Comparison of ENCODE assay signal across 32 cellular contexts in genomic region chr1:147491098-147491497, GRCh38.
"Had no signal": no experiment of that assay in that cellular context is flagged by ENCODE, and none has a peak within 500 bp of the region (broad histone marks: within the 10 kb centered on the region; RNA-seq: fewer than 3 reads in every experiment).

No MANE protein-coding gene starts in this region.

- H3K4me3 ChIP-seq: ascending aorta, breast epithelium, cardiac muscle cell, coronary artery, dorsolateral prefrontal cortex, esophagus squamous epithelium, gastroesophageal sphincter, heart right ventricle had no signal

- H3K27me3 Mint-ChIP-seq: activated T-cell treated with anti-CD3 and anti-CD28 coated beads, Interleukin-2, amount 50 U/mL, for 24 hours; brain had no signal

- H3K36me3 Mint-ChIP-seq: activated naive CD4-positive, alpha-beta T cell treated with anti-CD3 and anti-CD28 coated beads, Interleukin-2, amount 10 ng/mL, durations not matched to agents 7 days and 5 days; activated naive CD4-positive, alpha-beta T cell treated with anti-CD3 and anti-CD28 coated beads, Interleukin-2, amount 50 U/mL, for 72 hours; activated naive CD8-positive, alpha-beta T cell treated with anti-CD3 and anti-CD28 coated beads, Interleukin-2, amount 10 ng/mL, durations not matched to agents 7 days and 5 days; brain had no signal

- H3K4me1 Mint-ChIP-seq: central memory CD8-positive, alpha-beta T cell had no signal

- H3K27me3 ChIP-seq: ascending aorta, breast epithelium, cardiac muscle cell, dorsolateral prefrontal cortex, esophagus squamous epithelium, gastroesophageal sphincter had no signal

- H3K36me3 ChIP-seq: ascending aorta, breast epithelium, cardiac muscle cell, esophagus squamous epithelium, gastroesophageal sphincter, heart right ventricle had no signal

- H3K27ac Mint-ChIP-seq: activated CD4-positive, alpha-beta memory T cell treated with anti-CD3 and anti-CD28 coated beads, Interleukin-2, amount 10 ng/mL, durations not matched to agents 7 days and 5 days; activated CD4-positive, alpha-beta T cell treated with anti-CD3 and anti-CD28 coated beads, Interleukin-2, amount 10 ng/mL, durations not matched to agents 7 days and 5 days; activated naive CD4-positive, alpha-beta T cell treated with anti-CD3 and anti-CD28 coated beads, Interleukin-2, amount 10 ng/mL, durations not matched to agents 7 days and 5 days; activated naive CD4-positive, alpha-beta T cell treated with anti-CD3 and anti-CD28 coated beads, Interleukin-2, amount 50 U/mL, for 72 hours; activated naive CD8-positive, alpha-beta T cell treated with anti-CD3 and anti-CD28 coated beads, Interleukin-2, amount 10 ng/mL, durations not matched to agents 7 days and 5 days; activated T-cell treated with anti-CD3 and anti-CD28 coated beads, Interleukin-2, amount 50 U/mL, for 24 hours; activated T-cell treated with anti-CD3 and anti-CD28 coated beads, Interleukin-2, amount 50 U/mL, for 72 hours; brain; dendritic cell treated with granulocyte-macrophage colony-stimulating factor and Interleukin-4, amounts not matched to agents 40 ng/mL and 50 ng/mL, for 4 days; T-helper 17 cell; T-helper 2 cell treated with Interferon-gamma antibody and Interleukin-4, amounts not matched to agents 5 μg/mL and 100 μg/mL, for 36 hours had no signal

- H3K4me1 ChIP-seq: ascending aorta, breast epithelium had no signal

- ATAC-seq: activated naive CD4-positive, alpha-beta T cell treated with anti-CD3 and anti-CD28 coated beads, Interleukin-2, amount 50 U/mL, for 72 hours; activated T-cell treated with anti-CD3 and anti-CD28 coated beads, Interleukin-2, amount 50 U/mL, for 72 hours; gastroesophageal sphincter; heart right ventricle; T-helper 17 cell had no signal

- H3K9me3 ChIP-seq: ascending aorta, breast epithelium, esophagus squamous epithelium, gastroesophageal sphincter, heart right ventricle had no signal

- DNase-seq: activated CD4-positive, alpha-beta memory T cell treated with anti-CD3 and anti-CD28 coated beads, Interleukin-2, amount 10 ng/mL, durations not matched to agents 7 days and 5 days; activated CD4-positive, alpha-beta T cell treated with anti-CD3 and anti-CD28 coated beads for 1 hour; activated CD4-positive, alpha-beta T cell treated with anti-CD3 and anti-CD28 coated beads for 4 hours; activated CD4-positive, alpha-beta T cell treated with anti-CD3 and anti-CD28 coated beads, Interleukin-2, amount 10 ng/mL, durations not matched to agents 7 days and 5 days; activated CD4-positive, alpha-beta T cell treated with anti-CD3 and anti-CD28 coated beads, Interleukin-2, amount 50 U/mL, for 4 hours; activated CD8-positive, alpha-beta memory T cell treated with anti-CD3 and anti-CD28 coated beads, Interleukin-2, amount 50 U/mL, for 48 hours; activated gamma-delta T cell; activated naive CD4-positive, alpha-beta T cell; activated naive CD4-positive, alpha-beta T cell treated with anti-CD3 and anti-CD28 coated beads, Interleukin-2, amount 10 ng/mL, durations not matched to agents 7 days and 5 days; activated naive CD8-positive, alpha-beta T cell treated with anti-CD3 and anti-CD28 coated beads, Interleukin-2, amount 10 ng/mL, durations not matched to agents 7 days and 5 days; activated T-cell treated with anti-CD3 and anti-CD28 coated beads for 4 hours; activated T-cell treated with anti-CD3 and anti-CD28 coated beads, Interleukin-2, amount 50 U/mL, for 24 hours; activated T-cell treated with anti-CD3 and anti-CD28 coated beads, Interleukin-2, amount 50 U/mL, for 72 hours; dorsolateral prefrontal cortex; effector memory CD4-positive, alpha-beta T cell; erythroblast; esophagus squamous epithelium; foreskin melanocyte; heart right ventricle; T-helper 1 cell; T-helper 17 cell; T1000 had no signal

- H3K9me3 Mint-ChIP-seq: activated CD4-positive, alpha-beta memory T cell treated with anti-CD3 and anti-CD28 coated beads, Interleukin-2, amount 10 ng/mL, durations not matched to agents 7 days and 5 days; activated CD4-positive, alpha-beta T cell treated with anti-CD3 and anti-CD28 coated beads, Interleukin-2, amount 10 ng/mL, durations not matched to agents 7 days and 5 days; activated naive CD4-positive, alpha-beta T cell treated with anti-CD3 and anti-CD28 coated beads, Interleukin-2, amount 10 ng/mL, durations not matched to agents 7 days and 5 days; activated naive CD4-positive, alpha-beta T cell treated with anti-CD3 and anti-CD28 coated beads, Interleukin-2, amount 50 U/mL, for 72 hours; activated naive CD8-positive, alpha-beta T cell treated with anti-CD3 and anti-CD28 coated beads, Interleukin-2, amount 10 ng/mL, durations not matched to agents 7 days and 5 days; activated T-cell treated with anti-CD3 and anti-CD28 coated beads, Interleukin-2, amount 50 U/mL, for 24 hours; activated T-cell treated with anti-CD3 and anti-CD28 coated beads, Interleukin-2, amount 50 U/mL, for 72 hours; brain; central memory CD8-positive, alpha-beta T cell; dendritic cell treated with granulocyte-macrophage colony-stimulating factor and Interleukin-4, amounts not matched to agents 40 ng/mL and 50 ng/mL, for 4 days; T-helper 2 cell treated with Interferon-gamma antibody and Interleukin-4, amounts not matched to agents 5 μg/mL and 100 μg/mL, for 36 hours had no signal

- H3K4me3 Mint-ChIP-seq: activated CD4-positive, alpha-beta memory T cell treated with anti-CD3 and anti-CD28 coated beads, Interleukin-2, amount 10 ng/mL, durations not matched to agents 7 days and 5 days; activated CD4-positive, alpha-beta T cell treated with anti-CD3 and anti-CD28 coated beads, Interleukin-2, amount 10 ng/mL, durations not matched to agents 7 days and 5 days; activated naive CD4-positive, alpha-beta T cell treated with anti-CD3 and anti-CD28 coated beads, Interleukin-2, amount 10 ng/mL, durations not matched to agents 7 days and 5 days; activated naive CD8-positive, alpha-beta T cell treated with anti-CD3 and anti-CD28 coated beads, Interleukin-2, amount 10 ng/mL, durations not matched to agents 7 days and 5 days; activated T-cell treated with anti-CD3 and anti-CD28 coated beads, Interleukin-2, amount 50 U/mL, for 24 hours; activated T-cell treated with anti-CD3 and anti-CD28 coated beads, Interleukin-2, amount 50 U/mL, for 72 hours; brain; central memory CD8-positive, alpha-beta T cell; dendritic cell treated with granulocyte-macrophage colony-stimulating factor and Interleukin-4, amounts not matched to agents 40 ng/mL and 50 ng/mL, for 4 days; T-helper 17 cell; T-helper 2 cell treated with Interferon-gamma antibody and Interleukin-4, amounts not matched to agents 5 μg/mL and 100 μg/mL, for 36 hours had no signal

- H3K27ac ChIP-seq: ascending aorta, breast epithelium, cardiac muscle cell, coronary artery, dorsolateral prefrontal cortex, esophagus squamous epithelium, gastroesophageal sphincter, heart right ventricle had no signal
